20 cellular contexts compared by ENCODE assay signal in genomic region chr12:52721838-52722470, GRCh38. TPM values are rescaled to one million over a fixed set of nuclear protein-coding genes. Genes with fewer than 3 reads are reported as not detected.
A peak's percentile ranks its signal among the peaks of the same experiment; 100 is the strongest.
DNase-seq lines count a peak whose midpoint lies in the region; ATAC-seq and TF ChIP-seq lines count a peak whose summit lies in the region.
"Had no signal": no experiment of that assay in that cellular context is flagged by ENCODE, and none has a peak within 500 bp of the region (broad histone marks: within the 10 kb centered on the region; RNA-seq: fewer than 3 reads in every experiment).

No MANE protein-coding gene starts in this region.

- H3K9me3 Mint-ChIP-seq in activated naive CD4-positive, alpha-beta T cell treated with anti-CD3 and anti-CD28 coated beads, Interleukin-2, amount 10 ng/mL, durations not matched to agents 7 days and 5 days = no peaks in the 10 kb centered on the region
- H3K9me3 Mint-ChIP-seq in endothelial cell (ENCODE audit: unreplicated experiment) = no peaks in the 10 kb centered on the region
- H3K9me3 Mint-ChIP-seq: CD4-positive, alpha-beta memory T cell; GM23338 had no signal

- H3K27ac Mint-ChIP-seq in activated naive CD4-positive, alpha-beta T cell treated with anti-CD3 and anti-CD28 coated beads, Interleukin-2, amount 10 ng/mL, durations not matched to agents 7 days and 5 days = no peak overlapping the region
- H3K27ac Mint-ChIP-seq in endothelial cell (ENCODE audit: unreplicated experiment) = peak overlapping the region; percentile 24
- H3K27ac Mint-ChIP-seq: CD4-positive, alpha-beta memory T cell; GM23338; H9 had no signal

- H3K27me3 ChIP-seq in SJSA1 (replicated peaks) (peaks cover 96% of the 10 kb centered on the region), A673 (replicated peaks; ENCODE audit: insufficient read depth, low read depth, low read length, poor library complexity) (no peaks in the 10 kb centered on the region)

- CTCF ChIA-PET in activated naive CD4-positive, alpha-beta T cell treated with anti-CD3 and anti-CD28 coated beads, Interleukin-2, amount 10 ng/mL, durations not matched to agents 7 days and 5 days (lab: Charles Lee) = no interaction called here
- CTCF ChIA-PET in A673 (lab: Charles Lee) = no interaction called here

- H3K36me3 ChIP-seq in SJSA1 = no peaks in the 10 kb centered on the region
- H3K36me3 ChIP-seq in A673 (ENCODE audit: insufficient read depth, low read length, poor library complexity, severe bottlenecking) = no peaks in the 10 kb centered on the region

- POLR2A ChIA-PET in A673 (lab: Charles Lee; ENCODE audit: low non-redundant PET) = no interaction called here

- no peak for ATAC-seq in HG03378 (IDR thresholded peaks at IDR 0.05; ENCODE audit: unreplicated experiment)
- ATAC-seq: GM23338, HCT116 had no signal

- DNase-seq in activated naive CD4-positive, alpha-beta T cell treated with anti-CD3 and anti-CD28 coated beads, Interleukin-2, amount 10 ng/mL, durations not matched to agents 7 days and 5 days = peak; percentile 17
- no peak for DNase-seq in activated naive CD4-positive, alpha-beta T cell (lab: John Stamatoyannopoulos, UW)
- DNase-seq in SJSA1 (ENCODE audit: low read depth in 1 of 2, low spot score in 2 of 2) (peak; percentile 78 to 82), endothelial cell (ENCODE audit: low spot score) (no peak), NCI-H446 (lab: John Stamatoyannopoulos, UW) (no peak), A673 (ENCODE audit: low spot score) (no peak)
- DNase-seq: Calu3; CD4-positive, alpha-beta memory T cell; COR-L47; DMS53; DMS79 treated with DMSO at 0.1 percent for 48 hours; GF-D8; H9 had no signal

- no peaks in the 10 kb centered on the region for H3K4me1 Mint-ChIP-seq in activated naive CD4-positive, alpha-beta T cell treated with anti-CD3 and anti-CD28 coated beads, Interleukin-2, amount 10 ng/mL, durations not matched to agents 7 days and 5 days
- H3K4me1 Mint-ChIP-seq in endothelial cell (ENCODE audit: unreplicated experiment) = no peaks in the 10 kb centered on the region
- H3K4me1 Mint-ChIP-seq: CD4-positive, alpha-beta memory T cell; GM23338 had no signal

- H3K27ac ChIP-seq in SJSA1 = no peak overlapping the region
- no peak overlapping the region for H3K27ac ChIP-seq in A673 (ENCODE audit: low read depth, low read length, poor library complexity, severe bottlenecking)
- H3K27ac ChIP-seq: 22Rv1 had no signal

- TF ChIP-seq CTCF in endothelial cell (IDR thresholded peaks at IDR 0.05; ENCODE audit: unreplicated experiment) (no peak), A673 (conservative IDR thresholded peaks at IDR 0.05; ENCODE audit: low read depth, low read length) (no peak)

- H3K4me3 ChIP-seq in SJSA1 (no peak overlapping the region), A673 (ENCODE audit: low read depth, low read length, poor library complexity, severe bottlenecking) (no peak overlapping the region)
- H3K4me3 ChIP-seq: GM23338 had no signal

- intact Hi-C loops in A673 (cut with micrococcal nuclease; ENCODE audit: unreplicated experiment) = no loop called here

- H3K4me1 ChIP-seq in SJSA1 (replicated peaks) (no peaks in the 10 kb centered on the region), A673 (ENCODE audit: insufficient read depth, low read length, poor library complexity, severe bottlenecking) (no peaks in the 10 kb centered on the region)

- peaks cover 33% of the 10 kb centered on the region for H3K27me3 Mint-ChIP-seq in activated naive CD4-positive, alpha-beta T cell treated with anti-CD3 and anti-CD28 coated beads, Interleukin-2, amount 10 ng/mL, durations not matched to agents 7 days and 5 days
- peaks cover 6% of the 10 kb centered on the region for H3K27me3 Mint-ChIP-seq in endothelial cell (ENCODE audit: unreplicated experiment)

- no TSS peak for BruUV-seq in A673 (replicated peaks; lab: Mats Ljungman, UMichigan)

- no peaks in the 10 kb centered on the region for H3K36me3 Mint-ChIP-seq in activated naive CD4-positive, alpha-beta T cell treated with anti-CD3 and anti-CD28 coated beads, Interleukin-2, amount 10 ng/mL, durations not matched to agents 7 days and 5 days
- H3K36me3 Mint-ChIP-seq in endothelial cell (ENCODE audit: low read depth, unreplicated experiment) = no peaks in the 10 kb centered on the region
- H3K36me3 Mint-ChIP-seq: CD4-positive, alpha-beta memory T cell had no signal

- peaks cover 26% of the 10 kb centered on the region for H3K9me3 ChIP-seq in SJSA1 (replicated peaks)
- no peaks in the 10 kb centered on the region for H3K9me3 ChIP-seq in A673 (ENCODE audit: low read depth, low read length, poor library complexity, severe bottlenecking)

- H3K4me3 Mint-ChIP-seq in activated naive CD4-positive, alpha-beta T cell treated with anti-CD3 and anti-CD28 coated beads, Interleukin-2, amount 10 ng/mL, durations not matched to agents 7 days and 5 days = no peak overlapping the region
- H3K4me3 Mint-ChIP-seq in endothelial cell (ENCODE audit: unreplicated experiment) = no peak overlapping the region
- H3K4me3 Mint-ChIP-seq: CD4-positive, alpha-beta memory T cell; GM23338; H9 had no signal

RNA-seq across cellular contexts. Expression of gene KRT77, which starts 18.6 kb away (rescaled TPM):
- not detected in 2 replicates for total RNA-seq in SJSA1 (2014; rRNA removed; shearing (Covaris generic))
- not detected for total RNA-seq in endothelial cell (ENCODE audit: unreplicated experiment)
- not detected in 2 replicates for total RNA-seq in A673 (2021)
- total RNA-seq: Calu3; CD4-positive, alpha-beta memory T cell; Daoy; G401; GM23338; H4; H9 had no signal

RNA-seq across cellular contexts. Expression of gene KRT1, which starts 41.7 kb away (rescaled TPM):
- total RNA-seq in SJSA1 (2014; rRNA removed; shearing (Covaris generic)) = 1.00 TPM in 1 of 2 replicates, not detected in the other
- not detected for total RNA-seq in endothelial cell (ENCODE audit: unreplicated experiment)
- total RNA-seq in A673 (2021) = not detected in 2 replicates
- total RNA-seq: Calu3, Daoy, G401, GM23338, H4, H9 had no signal

RNA-seq across cellular contexts. Expression of gene KRT76, which starts 55.2 kb away (rescaled TPM):
- total RNA-seq in SJSA1 (2014; rRNA removed; shearing (Covaris generic)) = 0.21 TPM in 1 of 2 replicates, not detected in the other
- total RNA-seq in endothelial cell (ENCODE audit: unreplicated experiment) = not detected
- not detected in 2 replicates for total RNA-seq in A673 (2021)
- total RNA-seq: Calu3; CD4-positive, alpha-beta memory T cell; Daoy; G401; GM23338; H4; H9 had no signal

Comparison
In these comparisons a context has a peak if more than half of its experiments do, and no peak if none do; other contexts are left out.
1. DNase-seq: peak in activated naive CD4-positive, alpha-beta T cell treated with anti-CD3 and anti-CD28 coated beads, Interleukin-2, amount 10 ng/mL, durations not matched to agents 7 days and 5 days (single experiment) and SJSA1 (2 of 2); none in activated naive CD4-positive, alpha-beta T cell (0 of 4), endothelial cell (single experiment), NCI-H446 (0 of 2) and A673 (single experiment).